ENCODE assay signal across 8 cellular contexts in the genomic region with DNA sequence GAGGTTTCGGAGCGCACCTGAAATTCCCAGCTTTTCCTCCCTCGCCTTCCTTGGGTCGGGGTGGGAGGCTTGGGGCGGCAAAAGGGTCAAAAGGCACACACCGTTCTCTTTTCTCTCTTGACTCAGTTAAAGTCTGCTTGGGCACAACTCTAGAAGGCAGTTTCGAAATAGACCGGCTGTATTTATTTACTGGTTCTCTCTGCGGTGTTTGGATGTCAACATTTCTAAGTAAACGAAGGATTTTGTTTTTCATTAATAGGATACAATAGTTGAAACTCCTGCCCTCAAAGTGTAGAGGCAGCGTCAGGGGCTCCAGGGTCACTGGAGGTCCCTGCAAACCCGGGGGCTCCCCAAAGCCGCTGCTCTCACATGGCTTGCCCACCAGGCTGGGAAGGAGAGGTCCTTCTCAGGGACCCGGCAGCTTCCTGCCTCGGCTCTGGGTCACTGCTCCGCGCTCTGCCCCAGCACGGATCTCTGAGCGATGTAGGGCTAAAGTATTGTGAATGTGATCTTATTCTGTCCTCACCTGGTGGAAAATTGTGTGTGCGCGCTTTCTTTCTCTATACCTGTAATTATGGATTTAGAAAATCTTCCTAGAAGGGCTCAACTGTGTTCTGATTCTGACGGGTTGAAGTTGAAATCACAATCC. TPM values are rescaled to one million over a fixed set of nuclear protein-coding genes. Genes with fewer than 3 reads are reported as not detected.
A peak's percentile ranks its signal among the peaks of the same experiment; 100 is the strongest.
DNase-seq lines count a peak whose midpoint lies in the region; ATAC-seq and TF ChIP-seq lines count a peak whose summit lies in the region.

No MANE protein-coding gene starts in this region.

- H3K4me1 ChIP-seq in breast epithelium: no peaks in the 10 kb centered on the region
- no peaks in the 10 kb centered on the region for H3K4me1 ChIP-seq in mesendoderm (ENCODE audit: control insufficient read depth, low read depth, low read length)
- H3K4me1 ChIP-seq in uterus: no peaks in the 10 kb centered on the region

- intact Hi-C loops in breast epithelium (cut with DNase I; ENCODE audit: low total_unique reads) (no loop called here), uterus (cut with DNase I; ENCODE audit: low total_unique reads) (no loop called here)

- H3K27me3 ChIP-seq in breast epithelium (no peaks in the 10 kb centered on the region), mesendoderm (ENCODE audit: insufficient read depth, low read length, poor library complexity) (peaks cover 3% of the 10 kb centered on the region), uterus (no peaks in the 10 kb centered on the region)

- no peak overlapping the region for H3K18ac ChIP-seq in mesendoderm (ENCODE audit: low read length)

- no peak overlapping the region for H2BK5ac ChIP-seq in mesendoderm (ENCODE audit: low read length)

- no peak overlapping the region for H3K4ac ChIP-seq in mesendoderm (ENCODE audit: low read depth, low read length)

- no peaks in the 10 kb centered on the region for H3K79me1 ChIP-seq in mesendoderm (ENCODE audit: low read length)

- TF ChIP-seq POLR2A in breast epithelium (IDR thresholded peaks at IDR 0.05): no peak
- TF ChIP-seq POLR2A in uterus (IDR thresholded peaks at IDR 0.05): no peak

- no peaks in the 10 kb centered on the region for H3K36me3 ChIP-seq in breast epithelium
- no peaks in the 10 kb centered on the region for H3K36me3 ChIP-seq in mesendoderm (ENCODE audit: control insufficient read depth, insufficient read depth, low read length)
- no peaks in the 10 kb centered on the region for H3K36me3 ChIP-seq in uterus

- no peak overlapping the region for H4K8ac ChIP-seq in mesendoderm (ENCODE audit: low read depth, low read length)

- H3K79me2 ChIP-seq in mesendoderm (ENCODE audit: control insufficient read depth, insufficient read depth, low read length): no peaks in the 10 kb centered on the region

- no peak for ATAC-seq in GM19463 (IDR thresholded peaks at IDR 0.05; ENCODE audit: unreplicated experiment)

- WGBS in mesendoderm (ENCODE audit: extremely low coverage, insufficient coverage, low lambda C conversion rate): no CpG with 5 or more reads among the region's 22 CpGs

- H3K27ac ChIP-seq in breast epithelium (peak overlapping the region; percentile 21 to 64), mesendoderm (ENCODE audit: low read depth, low read length) (no peak overlapping the region), uterus (peak overlapping the region; percentile 80 to 84)

- TF ChIP-seq CTCF in breast epithelium (IDR thresholded peaks at IDR 0.05) (no peak), uterus (IDR thresholded peaks at IDR 0.05) (no peak)

- H3K56ac ChIP-seq in mesendoderm (ENCODE audit: low read length): no peak overlapping the region

- H2BK120ac ChIP-seq in mesendoderm (ENCODE audit: low read depth, low read length): no peak overlapping the region

- H3K4me3 ChIP-seq in breast epithelium (peak overlapping the region; percentile 77 to 92 (median 90)), mesendoderm (ENCODE audit: low read length) (peak overlapping the region; percentile 60), uterus (peak overlapping the region; percentile 67 to 78)

- no peak overlapping the region for H2BK15ac ChIP-seq in mesendoderm (replicated peaks; ENCODE audit: low read depth)

- no peak overlapping the region for H3K23ac ChIP-seq in mesendoderm (ENCODE audit: low read length)

- H3K9me3 ChIP-seq in breast epithelium (no peaks in the 10 kb centered on the region), uterus (no peaks in the 10 kb centered on the region)

- H3K9ac ChIP-seq in mesendoderm (ENCODE audit: low read length): peak overlapping the region; percentile 55

- no peak overlapping the region for H4K5ac ChIP-seq in mesendoderm (ENCODE audit: low read length)

- no peak overlapping the region for H2AK5ac ChIP-seq in mesendoderm (ENCODE audit: low read length)

- DNase-seq in stimulated activated CD4-positive, alpha-beta T cell treated with anti-CD3 and anti-CD28 coated beads, Interleukin-15, amount 100 ng/mL, for 24 hours: peak; percentile 4
- no peak for DNase-seq in stimulated activated CD4-positive, alpha-beta T cell treated with anti-CD3 and anti-CD28 coated beads, Interleukin-4, amount 100 ng/mL, for 24 hours
- DNase-seq in breast epithelium (ENCODE audit: low spot score in 2 of 2) (no peak), mesendoderm (peak; percentile 8), uterus (peak in 1 of 2 donors; percentile 16), occipital lobe (lab: John Stamatoyannopoulos, UW) (no peak), NCI-H345 treated with DMSO at 0.1 percent for 48 hours (lab: John Stamatoyannopoulos, UW; ENCODE audit: unreplicated experiment) (no peak)

- peak overlapping the region; percentile 93 for H3K4me2 ChIP-seq in mesendoderm (ENCODE audit: low read length)

RNA-seq across cellular contexts. Expression of a gene that starts 1.0 kb away (rescaled TPM):
- total RNA-seq in breast epithelium (10 to 100 TPM; 25.3 to 77.8 (median 38.7) TPM), uterus (10 to 100 TPM; 12.8 to 98.9 (median 39.2) TPM), occipital lobe (81.6 TPM)
- polyA plus RNA-seq in mesendoderm (2013, experiment 1 of 2): 6.5 TPM
- 7.0 TPM for polyA plus RNA-seq in mesendoderm (2013, experiment 2 of 2)

RNA-seq across cellular contexts. Expression of a gene that starts 39.8 kb away (rescaled TPM):
- total RNA-seq in breast epithelium (10 to 100 TPM; 12.1 to 41.4 (median 19.5) TPM), uterus (10 to 100 TPM in 2 of 4 donors, 1 to 10 TPM in 2; 4.7 to 15.1 (median 11.8) TPM), occipital lobe (19.3 TPM)
- 2.6 TPM for polyA plus RNA-seq in mesendoderm (2013, experiment 1 of 2)
- 2.5 TPM for polyA plus RNA-seq in mesendoderm (2013, experiment 2 of 2)

RNA-seq across cellular contexts. Expression of a gene that starts 57.2 kb away (rescaled TPM):
- total RNA-seq in breast epithelium (10 to 100 TPM in 1 of 3 donors, 1 to 10 TPM in 2; 6.0 to 19.0 (median 7.2) TPM), uterus (10 to 100 TPM in 1 of 4 donors, 1 to 10 TPM in 1, under 1 TPM in 1, not detected in 1; 0.59 to 30.9 (median 4.4) TPM), occipital lobe (2.7 TPM)
- polyA plus RNA-seq in mesendoderm (2013, experiment 1 of 2): 2.0 TPM
- polyA plus RNA-seq in mesendoderm (2013, experiment 2 of 2): 2.1 TPM

Comparison
In these comparisons a context has a peak if more than half of its experiments do, and no peak if none do; other contexts are left out.
1. DNase-seq: peak in stimulated activated CD4-positive, alpha-beta T cell treated with anti-CD3 and anti-CD28 coated beads, Interleukin-15, amount 100 ng/mL, for 24 hours (single experiment) and mesendoderm (single experiment); none in stimulated activated CD4-positive, alpha-beta T cell treated with anti-CD3 and anti-CD28 coated beads, Interleukin-4, amount 100 ng/mL, for 24 hours (single experiment), breast epithelium (0 of 2), occipital lobe (single experiment) and NCI-H345 treated with DMSO at 0.1 percent for 48 hours (single experiment).
2. Peak in every context shown above with its lines, with median percentiles within 50 percentile points of each other: H3K4me3 ChIP-seq.